Comparison of ENCODE assay signal across 24 cellular contexts in genomic region chr6:57069228-57069627, GRCh38.
"Had no signal": no experiment of that assay in that cellular context is flagged by ENCODE, and none has a peak within 500 bp of the region (broad histone marks: within the 10 kb centered on the region; RNA-seq: fewer than 3 reads in every experiment).

No MANE protein-coding gene starts in this region.

- ATAC-seq: esophagus mucosa; gastrocnemius medialis; heart right ventricle; left cardiac atrium; naive thymus-derived CD4-positive, alpha-beta T cell; psoas muscle; sciatic nerve; stimulated activated memory B cell treated with anti-CD40 and anti-IgM and Interleukin-4, amounts not matched to agents 10 μg/mL and 1 μg/mL and 100 μg/mL, for 72 hours had no signal

- H3K4me3 Mint-ChIP-seq: immature natural killer cell; naive thymus-derived CD4-positive, alpha-beta T cell; nephron progenitor cell; stimulated activated memory B cell treated with anti-CD40 and anti-IgM and Interleukin-4, amounts not matched to agents 10 μg/mL and 1 μg/mL and 100 μg/mL, for 72 hours; stimulated activated naive CD8-positive, alpha-beta T cell treated with anti-CD3 and anti-CD28 coated beads, Interleukin-15, Interleukin-2, amounts not matched to agents 100 ng/mL and 50 ng/mL, for 24 hours had no signal

- H3K9me3 Mint-ChIP-seq: immature natural killer cell; naive thymus-derived CD4-positive, alpha-beta T cell; stimulated activated memory B cell treated with anti-CD40 and anti-IgM and Interleukin-4, amounts not matched to agents 10 μg/mL and 1 μg/mL and 100 μg/mL, for 72 hours; stimulated activated naive CD8-positive, alpha-beta T cell treated with anti-CD3 and anti-CD28 coated beads, Interleukin-15, Interleukin-2, amounts not matched to agents 100 ng/mL and 50 ng/mL, for 24 hours had no signal

- H3K4me1 ChIP-seq: gastrocnemius medialis, heart right ventricle, psoas muscle, spleen, tibial artery, upper lobe of left lung, vagina had no signal

- H3K36me3 ChIP-seq: neutrophil, vagina had no signal

- H3K27me3 ChIP-seq: gastrocnemius medialis, heart right ventricle, neutrophil, spleen, tibial artery, upper lobe of left lung, vagina had no signal

- H3K4me3 ChIP-seq: coronary artery, gastrocnemius medialis, heart right ventricle, psoas muscle, spleen, tibial artery, upper lobe of left lung, vagina had no signal

- H3K27ac Mint-ChIP-seq: immature natural killer cell; naive thymus-derived CD4-positive, alpha-beta T cell; stimulated activated memory B cell treated with anti-CD40 and anti-IgM and Interleukin-4, amounts not matched to agents 10 μg/mL and 1 μg/mL and 100 μg/mL, for 72 hours; stimulated activated naive CD8-positive, alpha-beta T cell treated with anti-CD3 and anti-CD28 coated beads, Interleukin-15, Interleukin-2, amounts not matched to agents 100 ng/mL and 50 ng/mL, for 24 hours had no signal

- H3K4me1 Mint-ChIP-seq: immature natural killer cell had no signal

- H3K27me3 Mint-ChIP-seq: naive thymus-derived CD4-positive, alpha-beta T cell; stimulated activated memory B cell treated with anti-CD40 and anti-IgM and Interleukin-4, amounts not matched to agents 10 μg/mL and 1 μg/mL and 100 μg/mL, for 72 hours; stimulated activated naive CD8-positive, alpha-beta T cell treated with anti-CD3 and anti-CD28 coated beads, Interleukin-15, Interleukin-2, amounts not matched to agents 100 ng/mL and 50 ng/mL, for 24 hours had no signal

- FAIRE-seq: keratinocyte had no signal

- H3K27ac ChIP-seq: coronary artery, gastrocnemius medialis, heart right ventricle, neutrophil, psoas muscle, spleen, tibial artery, upper lobe of left lung, vagina had no signal

- DNase-seq: effector CD4-positive, alpha-beta T cell; gastrocnemius medialis; heart right ventricle; hypothalamus; immature natural killer cell; left cardiac atrium; naive thymus-derived CD4-positive, alpha-beta T cell; nephron progenitor cell; psoas muscle; retina; spleen; stimulated activated CD4-positive, alpha-beta T cell treated with anti-CD3 and anti-CD28 coated beads, Interleukin-15, amount 100 ng/mL, for 24 hours; stimulated activated CD4-positive, alpha-beta T cell treated with anti-CD3 and anti-CD28 coated beads, Interleukin-1b, Interleukin-23, amount 100 ng/mL, for 48 hours; stimulated activated CD4-positive, alpha-beta T cell treated with anti-CD3 and anti-CD28 coated beads, Interleukin-4, amount 100 ng/mL, for 24 hours; tibial artery; upper lobe of left lung had no signal
